Comparison of ENCODE assay signal across 1 cellular context in the genomic region with DNA sequence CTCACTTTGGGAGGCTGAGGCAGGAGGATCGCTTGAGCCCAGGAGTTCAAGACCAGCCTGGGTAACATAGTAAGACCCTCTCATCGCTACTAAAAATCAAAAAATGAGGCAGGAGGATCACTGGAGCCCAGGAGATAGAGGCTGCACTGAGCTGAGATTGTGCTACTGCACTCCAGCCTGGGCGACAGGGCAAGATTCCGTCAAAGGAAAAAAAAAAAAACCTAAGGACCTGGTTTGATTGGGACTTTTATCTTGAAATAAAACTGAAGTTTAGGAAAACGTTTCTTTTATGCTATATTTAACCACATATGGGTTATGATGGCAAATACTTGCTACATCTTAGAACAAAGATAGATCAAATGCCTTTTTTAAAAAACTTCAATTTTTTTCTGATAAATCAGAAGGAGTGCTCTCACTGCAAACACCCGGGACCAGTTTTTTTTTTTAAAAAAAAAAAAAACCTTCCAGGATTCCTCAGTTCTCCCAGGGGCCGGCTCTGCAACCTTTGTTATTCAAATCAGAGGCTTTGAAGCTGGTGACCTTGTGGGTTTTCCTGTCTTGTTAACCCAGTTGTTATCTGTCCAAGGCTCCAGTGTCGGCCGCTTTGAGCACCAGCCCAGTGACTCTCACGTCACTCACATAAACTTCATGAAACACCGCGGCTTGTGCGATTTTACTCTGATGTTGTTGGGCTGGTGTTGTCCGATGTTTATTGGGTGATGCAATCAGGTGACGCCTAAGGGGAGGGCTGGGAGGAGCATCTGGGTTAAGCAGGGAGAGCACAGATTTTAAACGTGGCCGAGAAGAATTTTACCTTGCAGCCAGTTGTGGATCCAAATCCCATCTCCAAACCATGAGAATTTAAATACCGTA.
A peak's percentile ranks its signal among the peaks of the same experiment; 100 is the strongest.
TF ChIP-seq lines count a peak whose summit lies in the region.

No MANE protein-coding gene starts in this region.

TF ChIP-seq in H1, 55 proteins besides CTCF, POLR2A, EP300 and RAD21 (continued from another document):
- TF ChIP-seq CHD1 (IDR thresholded peaks at IDR 0.05; ENCODE audit: low read depth, low read length) (no peak), TAF7 (optimal IDR thresholded peaks at IDR 0.05; ENCODE audit: borderline replicate concordance, low read depth, low read length) (peak; percentile 91), CEBPB (IDR thresholded peaks at IDR 0.05; ENCODE audit: low read depth, low read length) (peak; percentile 92), KDM5A (IDR thresholded peaks at IDR 0.05; ENCODE audit: low read length) (no peak), SP2 (IDR thresholded peaks at IDR 0.05; ENCODE audit: low read length) (no peak), ASH2L (IDR thresholded peaks at IDR 0.05; ENCODE audit: low read length) (peak; percentile 36), POU5F1 (IDR thresholded peaks at IDR 0.05; ENCODE audit: low read depth, low read length) (0 out of 2 replicates have a peak, but pooled peaks have one; percentile 54), POLR2AphosphoS5 (IDR thresholded peaks at IDR 0.05; ENCODE audit: low read depth, low read length) (peak; percentile 70), SAP30 (IDR thresholded peaks at IDR 0.05; ENCODE audit: insufficient read depth, insufficient replicate concordance, low read length) (no peak), TBP (IDR thresholded peaks at IDR 0.05; ENCODE audit: low read depth, low read length) (peak; percentile 66)
- TF ChIP-seq, protein P1, sequence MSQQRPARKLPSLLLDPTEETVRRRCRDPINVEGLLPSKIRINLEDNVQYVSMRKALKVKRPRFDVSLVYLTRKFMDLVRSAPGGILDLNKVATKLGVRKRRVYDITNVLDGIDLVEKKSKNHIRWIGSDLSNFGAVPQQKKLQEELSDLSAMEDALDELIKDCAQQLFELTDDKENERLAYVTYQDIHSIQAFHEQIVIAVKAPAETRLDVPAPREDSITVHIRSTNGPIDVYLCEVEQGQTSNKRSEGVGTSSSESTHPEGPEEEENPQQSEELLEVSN (IDR thresholded peaks at IDR 0.05) = no peak
- TF ChIP-seq, protein P2, sequence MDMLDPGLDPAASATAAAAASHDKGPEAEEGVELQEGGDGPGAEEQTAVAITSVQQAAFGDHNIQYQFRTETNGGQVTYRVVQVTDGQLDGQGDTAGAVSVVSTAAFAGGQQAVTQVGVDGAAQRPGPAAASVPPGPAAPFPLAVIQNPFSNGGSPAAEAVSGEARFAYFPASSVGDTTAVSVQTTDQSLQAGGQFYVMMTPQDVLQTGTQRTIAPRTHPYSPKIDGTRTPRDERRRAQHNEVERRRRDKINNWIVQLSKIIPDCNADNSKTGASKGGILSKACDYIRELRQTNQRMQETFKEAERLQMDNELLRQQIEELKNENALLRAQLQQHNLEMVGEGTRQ (IDR thresholded peaks at IDR 0.05; ENCODE audit: low read length) = peak; percentile 39; the same call in 1 of the 2 replicates
- TF ChIP-seq, protein P3, sequence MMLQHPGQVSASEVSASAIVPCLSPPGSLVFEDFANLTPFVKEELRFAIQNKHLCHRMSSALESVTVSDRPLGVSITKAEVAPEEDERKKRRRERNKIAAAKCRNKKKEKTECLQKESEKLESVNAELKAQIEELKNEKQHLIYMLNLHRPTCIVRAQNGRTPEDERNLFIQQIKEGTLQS (IDR thresholded peaks at IDR 0.05; ENCODE audit: insufficient read depth, low read depth, low read length) = peak; percentile 81
